29 cellular contexts compared by ENCODE assay signal in the genomic region with DNA sequence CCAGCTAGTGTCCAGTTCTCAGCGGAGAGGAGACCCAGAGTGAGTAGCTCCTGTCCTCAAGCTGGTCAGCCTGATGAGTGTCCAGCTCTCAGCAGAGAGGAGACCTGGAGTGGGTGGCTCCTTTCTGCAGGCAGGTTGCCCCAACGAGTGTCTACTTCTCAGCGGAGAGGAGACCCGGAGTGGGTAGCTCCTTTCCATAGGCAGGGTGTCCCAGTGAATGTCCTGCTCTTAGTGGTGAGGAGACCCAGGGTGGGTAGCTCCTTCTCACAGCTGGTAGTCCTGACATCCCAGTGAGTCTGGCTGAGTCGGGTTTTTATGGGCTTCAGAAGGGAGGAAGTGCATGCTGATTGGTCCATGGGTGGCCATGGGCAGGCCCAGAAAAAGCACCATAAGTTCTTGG.
"Had no signal": no experiment of that assay in that cellular context is flagged by ENCODE, and none has a peak within 500 bp of the region (broad histone marks: within the 10 kb centered on the region; RNA-seq: fewer than 3 reads in every experiment).

No MANE protein-coding gene starts in this region.

- H3K27me3 ChIP-seq: brain microvascular endothelial cell, MG63 had no signal

- ATAC-seq: activated CD8-positive, alpha-beta T cell treated with anti-CD3 and anti-CD28 coated beads for 36 hours; activated naive CD8-positive, alpha-beta T cell treated with anti-CD3 and anti-CD28 coated beads, Interleukin-2, amount 50 U/mL, for 24 hours; Right ventricle myocardium inferior had no signal

- DNase-seq: activated CD4-positive, alpha-beta T cell treated with anti-CD3 and anti-CD28 coated beads, Interleukin-2, amount 10 ng/mL, durations not matched to agents 24 days and 14 days; activated CD4-positive, alpha-beta T cell treated with anti-CD3 and anti-CD28 coated beads, Interleukin-2, amount 50 U/mL, for 4 hours; activated CD8-positive, alpha-beta T cell treated with anti-CD3 and anti-CD28 coated beads for 36 hours; activated naive CD4-positive, alpha-beta T cell treated with anti-CD3 and anti-CD28 coated beads, Interleukin-2, amount 10 ng/mL, durations not matched to agents 7 days and 5 days; activated naive CD8-positive, alpha-beta T cell treated with anti-CD3 and anti-CD28 coated beads, Interleukin-2, amount 50 U/mL, for 24 hours; activated T-cell treated with anti-CD3 and anti-CD28 coated beads, Interleukin-2, amount 50 U/mL, for 24 hours; amniotic stem cell; aorta; brain microvascular endothelial cell; central memory CD4-positive, alpha-beta T cell; Karpas-422; KBM-7; MG63; NCI-H1092; NCI-H1436 treated with DMSO at 0.1 percent for 48 hours; NCI-H1694 treated with DMSO at 0.1 percent for 48 hours; NCI-H2029; NCI-H345; NCI-H510A; NCI-H526; NCI-H748 treated with DMSO at 0.1 percent for 48 hours; NK-92 treated with Interleukin-12 subunit alpha and Interleukin-12 subunit beta, amount 100 ng/mL, for 24 hours; PC-9; SIG-M5; SW 1271; T-helper 1 cell; T1000 had no signal

- H3K4me2 ChIP-seq: PC-9 had no signal

- H3K4me3 ChIP-seq: MG63, PC-9 had no signal

- H2AFZ ChIP-seq: PC-9 had no signal

- H3K27ac ChIP-seq: brain microvascular endothelial cell, PC-9, RWPE1 had no signal
